ENCODE assay signal across 7 cellular contexts in genomic region chr22:20319745-20320658, GRCh38. TPM values are rescaled to one million over a fixed set of nuclear protein-coding genes. Genes with fewer than 3 reads are reported as not detected.
DNase-seq lines count a peak whose midpoint lies in the region; ATAC-seq and TF ChIP-seq lines count a peak whose summit lies in the region.

DGCR6L (minus strand) TSS chr22:20320060; CDS start chr22:20319988, 72 bp downstream.

- intact Hi-C loops in body of pancreas (cut with DNase I), result no loop called here
- intact Hi-C loops in sigmoid colon (cut with DNase I), result no loop called here

- WGBS in body of pancreas, 2 donors, result 0 to 1% methylated on average over 3 to 98 of the region's 98 CpGs
- WGBS in sigmoid colon, 2 donors, result 0% methylated on average over 98 of the region's 98 CpGs

- DNase-seq in NCI-H2081 (lab: John Stamatoyannopoulos, UW), result peak; percentile 68 to 85
- DNase-seq in UCSD-AML1 (lab: John Stamatoyannopoulos, UW; ENCODE audit: unreplicated experiment), result peak; percentile 94
- DNase-seq in body of pancreas, result peak; percentile 96
- DNase-seq in iPS DF 4.7 (ENCODE audit: extremely low read depth, low spot score), result peak; percentile 76
- DNase-seq in sigmoid colon, result peak; percentile 97

- H3K4me1 ChIP-seq in body of pancreas (peaks cover 32% of the 10 kb centered on the region), sigmoid colon (peaks cover 0 to 43% (median 37%) of the 10 kb centered on the region in 4 donors)

- H3K27ac ChIP-seq in body of pancreas, result peak within 1 kb of the TSS; percentile 54 to 78 (median 74)
- H3K27ac ChIP-seq in sigmoid colon, result peak within 1 kb of the TSS; percentile 85 to 93 (median 86)

- H3K4me3 ChIP-seq in body of pancreas (peak within 1 kb of the TSS; percentile 97 to 99), sigmoid colon (peak within 1 kb of the TSS; percentile 73 to 97 (median 88))

- TF ChIP-seq EP300 in sigmoid colon (IDR thresholded peaks at IDR 0.05), result no peak

- H3K27me3 ChIP-seq in body of pancreas, result no peaks in the 10 kb centered on the region
- H3K27me3 ChIP-seq in sigmoid colon, result no peaks in the 10 kb centered on the region

- H3K36me3 ChIP-seq in body of pancreas (replicated peaks in 1 of 2; ENCODE audit: insufficient read depth in 1 of 2, low read depth in 2 of 2) (no peaks in the 10 kb centered on the region), sigmoid colon (peaks cover 0 to 1% (median 0%) of the 10 kb centered on the region in 4 donors)

- peak; percentile 70 for ATAC-seq in GM18502 (IDR thresholded peaks at IDR 0.05; ENCODE audit: poor library complexity, unreplicated experiment)
- peak; percentile 62 for ATAC-seq in HG02870 (IDR thresholded peaks at IDR 0.05; ENCODE audit: unreplicated experiment)
- peak; percentile 97 for ATAC-seq in body of pancreas

- TF ChIP-seq POLR2A in body of pancreas (IDR thresholded peaks at IDR 0.05) (peak; percentile 56 to 78 (median 75)), sigmoid colon (IDR thresholded peaks at IDR 0.05) (peak; percentile 32 to 57)

- TF ChIP-seq CTCF in body of pancreas (IDR thresholded peaks at IDR 0.05) (peak in 1 of 7 experiments; percentile 27), sigmoid colon (IDR thresholded peaks at IDR 0.05) (no peak)

- H3K9me3 ChIP-seq in body of pancreas (no peaks in the 10 kb centered on the region), sigmoid colon (no peaks in the 10 kb centered on the region)

RNA-seq across cellular contexts. Expression of gene DGCR6L, which starts in this region (rescaled TPM):
- total RNA-seq in body of pancreas (10 to 100 TPM; 24.4 to 52.4 TPM), sigmoid colon (10 to 100 TPM; 62.3 to 88.6 (median 69.8) TPM)
- 10 to 100 TPM; 38.6 to 72.7 (median 54.6) TPM for polyA plus RNA-seq in sigmoid colon

Comparison
In these comparisons a context has a peak if more than half of its experiments do, and no peak if none do; other contexts are left out.
1. Peak in every context shown above with its lines: DNase-seq, ATAC-seq, H3K4me3 ChIP-seq and H3K27ac ChIP-seq.